20 cellular contexts compared by ENCODE assay signal in the genomic region with DNA sequence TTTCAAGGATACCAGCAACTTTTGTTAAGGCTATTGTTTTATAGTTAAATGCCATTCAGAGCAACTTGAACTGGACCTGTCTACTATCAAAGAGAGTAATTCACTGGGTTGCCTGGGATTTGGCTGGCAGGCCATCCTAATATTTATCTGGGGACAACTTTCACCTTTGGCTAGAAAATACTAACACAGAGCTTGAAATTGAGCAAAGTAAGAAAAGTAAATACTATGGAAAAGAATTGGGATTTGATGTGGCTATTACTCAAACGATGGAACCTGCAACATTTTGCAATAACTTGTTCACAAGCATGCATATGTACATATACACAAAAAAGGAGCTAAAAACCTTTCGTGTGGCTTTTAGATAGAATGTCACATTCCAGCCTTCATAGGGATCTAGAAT.
DNase-seq lines count a peak whose midpoint lies in the region; ATAC-seq and TF ChIP-seq lines count a peak whose summit lies in the region.
"Had no signal": no experiment of that assay in that cellular context is flagged by ENCODE, and none has a peak within 500 bp of the region (broad histone marks: within the 10 kb centered on the region; RNA-seq: fewer than 3 reads in every experiment).

No MANE protein-coding gene starts in this region.

- H3K27ac Mint-ChIP-seq in WTC11, result no peak overlapping the region
- no peak overlapping the region for H3K27ac Mint-ChIP-seq in Caco-2 (ENCODE audit: unreplicated experiment)
- H3K27ac Mint-ChIP-seq in activated T-helper 17 cell treated with anti-CD3 and anti-CD28 coated beads, Interleukin-2, amount 50 U/mL, for 72 hours, result no peak overlapping the region
- H3K27ac Mint-ChIP-seq: B cell; CD4-positive, alpha-beta T cell; CD8-positive, alpha-beta T cell had no signal

- POLR2A ChIA-PET in WTC11 (lab: Charles Lee) (no interaction called here), Caco-2 (lab: Charles Lee) (no interaction called here)

- 42% methylated on average over 2 of the region's 2 CpGs for WGBS in liver
- WGBS in esophagus muscularis mucosa, result 92% methylated on average over 2 of the region's 2 CpGs

- H3K27me3 Mint-ChIP-seq in WTC11 (ENCODE audit: low read depth) (no peaks in the 10 kb centered on the region), Caco-2 (ENCODE audit: insufficient read depth, unreplicated experiment) (no peaks in the 10 kb centered on the region)
- no peaks in the 10 kb centered on the region for H3K27me3 Mint-ChIP-seq in activated T-helper 17 cell treated with anti-CD3 and anti-CD28 coated beads, Interleukin-2, amount 50 U/mL, for 72 hours
- H3K27me3 Mint-ChIP-seq: B cell; CD4-positive, alpha-beta T cell had no signal

- CTCF ChIA-PET in WTC11 (lab: Charles Lee) (no interaction called here), Caco-2 (lab: Charles Lee) (no interaction called here)

- no TSS peak for BruUV-seq in Caco-2 (replicated peaks; lab: Mats Ljungman, UMichigan)

- in situ Hi-C loops in SK-MEL-5 (cut with HindIII; ENCODE audit: low pct_unique_long_range_greater_than_20kb, low sequenced_read_pairs), result no loop called here

- H3K36me3 Mint-ChIP-seq in WTC11 (no peaks in the 10 kb centered on the region), Caco-2 (ENCODE audit: insufficient read depth, unreplicated experiment) (peaks cover 7% of the 10 kb centered on the region)
- H3K36me3 Mint-ChIP-seq in activated T-helper 17 cell treated with anti-CD3 and anti-CD28 coated beads, Interleukin-2, amount 50 U/mL, for 72 hours (ENCODE audit: low read depth), result no peaks in the 10 kb centered on the region

- H3K9ac ChIP-seq in liver (ENCODE audit: low read depth in 1 of 2, low read length in 2 of 2), result no peak overlapping the region
- H3K9ac ChIP-seq: BLaER1 treated with 17β-estradiol and CSF1 and Interleukin-3, amounts not matched to agents 10 nM and 100 nM had no signal

- H3K9me3 Mint-ChIP-seq in WTC11 (no peaks in the 10 kb centered on the region), Caco-2 (ENCODE audit: unreplicated experiment) (no peaks in the 10 kb centered on the region)
- H3K9me3 Mint-ChIP-seq in activated T-helper 17 cell treated with anti-CD3 and anti-CD28 coated beads, Interleukin-2, amount 50 U/mL, for 72 hours, result no peaks in the 10 kb centered on the region
- H3K9me3 Mint-ChIP-seq: CD4-positive, alpha-beta T cell; CD8-positive, alpha-beta T cell had no signal

- H3K4me3 Mint-ChIP-seq in WTC11, result no peak overlapping the region
- H3K4me3 Mint-ChIP-seq in Caco-2 (ENCODE audit: unreplicated experiment), result no peak overlapping the region
- H3K4me3 Mint-ChIP-seq in activated T-helper 17 cell treated with anti-CD3 and anti-CD28 coated beads, Interleukin-2, amount 50 U/mL, for 72 hours, result no peak overlapping the region
- H3K4me3 Mint-ChIP-seq: B cell; CD4-positive, alpha-beta T cell; CD8-positive, alpha-beta T cell had no signal

- H3K36me3 ChIP-seq in liver (ENCODE audit: control insufficient read depth in 4 of 4, insufficient read depth in 3 of 4, low read depth in 1 of 4, low read length in 3 of 4) (no peaks in the 10 kb centered on the region), Caco-2 (ENCODE audit: control insufficient read depth, insufficient read depth, low read length) (no peaks in the 10 kb centered on the region; the same call in 1 of the 2 replicates), esophagus muscularis mucosa (no peaks in the 10 kb centered on the region)

- TF ChIP-seq RAD21 in liver (IDR thresholded peaks at IDR 0.05), result peak; percentile 66 to 67

- TF ChIP-seq CTCF in WTC11 (IDR thresholded peaks at IDR 0.05) (no peak), liver (IDR thresholded peaks at IDR 0.05; ENCODE audit: low read depth, low read length, missing input control) (no peak), Caco-2 (IDR thresholded peaks at IDR 0.05; ENCODE audit: insufficient read depth in 1 of 2, low read depth in 1 of 2, low read length in 1 of 2, severe bottlenecking in 1 of 2, unreplicated experiment in 1 of 2) (no peak), GM10266 (IDR thresholded peaks at IDR 0.05; ENCODE audit: control insufficient read depth, insufficient read depth, low read depth, missing control alignments) (no peak), esophagus muscularis mucosa (IDR thresholded peaks at IDR 0.05) (no peak)

- TF ChIP-seq EP300 in esophagus muscularis mucosa (IDR thresholded peaks at IDR 0.05), result no peak

- peaks cover 10% of the 10 kb centered on the region for H3K4me1 Mint-ChIP-seq in WTC11
- H3K4me1 Mint-ChIP-seq in Caco-2 (ENCODE audit: low read depth, unreplicated experiment), result peaks cover 8% of the 10 kb centered on the region
- no peaks in the 10 kb centered on the region for H3K4me1 Mint-ChIP-seq in activated T-helper 17 cell treated with anti-CD3 and anti-CD28 coated beads, Interleukin-2, amount 50 U/mL, for 72 hours

- intact Hi-C loops in Caco-2 (cut with micrococcal nuclease; ENCODE audit: unreplicated experiment) (no loop called here), esophagus muscularis mucosa (cut with DNase I) (no loop called here)

- ATAC-seq in WTC11 (no peak), left lobe of liver (peak; percentile 91)
- ATAC-seq in activated T-helper 17 cell treated with anti-CD3 and anti-CD28 coated beads, Interleukin-2, amount 50 U/mL, for 72 hours (replicated peaks), result no peak
- ATAC-seq: A549; CD8-positive, alpha-beta T cell had no signal

- H3K9me3 ChIP-seq in liver (ENCODE audit: control insufficient read depth in 4 of 4, low read length in 3 of 4), result no peaks in the 10 kb centered on the region
- no peaks in the 10 kb centered on the region for H3K9me3 ChIP-seq in Caco-2
- no peaks in the 10 kb centered on the region for H3K9me3 ChIP-seq in esophagus muscularis mucosa
- H3K9me3 ChIP-seq: A549 had no signal

- H3K27ac ChIP-seq in liver (ENCODE audit: low read depth in 1 of 2, low read length in 2 of 2) (no peak overlapping the region), esophagus muscularis mucosa (replicated peaks in 1 of 4) (no peak overlapping the region)
- H3K27ac ChIP-seq: 22Rv1; A549; BLaER1 treated with 17β-estradiol and CSF1 and Interleukin-3, amounts not matched to agents 10 nM and 100 nM; C4-2B had no signal

- no peak for TF ChIP-seq POLR2A in esophagus muscularis mucosa (IDR thresholded peaks at IDR 0.05; ENCODE audit: low read depth)

- peaks cover 7 to 29% (median 18%) of the 10 kb centered on the region in 4 donors for H3K4me1 ChIP-seq in liver (ENCODE audit: control insufficient read depth in 4 of 4, insufficient read depth in 4 of 4, low read length in 3 of 4)
- H3K4me1 ChIP-seq in Caco-2, result no peaks in the 10 kb centered on the region
- peaks cover 9 to 28% (median 26%) of the 10 kb centered on the region in 4 donors for H3K4me1 ChIP-seq in esophagus muscularis mucosa
- H3K4me1 ChIP-seq: A549 had no signal

- DNase-seq in SK-MEL-5 (ENCODE audit: low read depth, low spot score) (peak; percentile 16), WTC11 (ENCODE audit: low spot score) (no peak), left lobe of liver (ENCODE audit: low spot score) (peak; percentile 59), Caco-2 (no peak), GM10266 (ENCODE audit: extremely low spot score) (no peak), esophagus muscularis mucosa (ENCODE audit: extremely low spot score) (no peak)
- DNase-seq: AML-193; Calu3; CD4-positive, alpha-beta T cell; CD8-positive, alpha-beta T cell; COR-L47; DMS79 treated with DMSO at 0.1 percent for 48 hours; GF-D8 had no signal

- H3K4me3 ChIP-seq in liver (ENCODE audit: low read depth in 1 of 3, low read length in 3 of 3), result no peak overlapping the region
- H3K4me3 ChIP-seq in Caco-2 (ENCODE audit: low read depth, low read length), result no peak overlapping the region
- H3K4me3 ChIP-seq in esophagus muscularis mucosa, result no peak overlapping the region
- H3K4me3 ChIP-seq: A549; BLaER1 treated with 17β-estradiol and CSF1 and Interleukin-3, amounts not matched to agents 10 nM and 100 nM had no signal

- H3K27me3 ChIP-seq in liver (ENCODE audit: control insufficient read depth in 4 of 4, insufficient read depth in 4 of 4, low read length in 3 of 4) (no peaks in the 10 kb centered on the region), Caco-2 (replicated peaks; ENCODE audit: control insufficient read depth, insufficient read depth, low read length) (no peaks in the 10 kb centered on the region), esophagus muscularis mucosa (no peaks in the 10 kb centered on the region)
- H3K27me3 ChIP-seq: BLaER1 treated with 17β-estradiol and CSF1 and Interleukin-3, amounts not matched to agents 10 nM and 100 nM had no signal

TF ChIP-seq in WTC11, 78 proteins besides CTCF, POLR2A, EP300 and RAD21 (continues in another document):
- TF ChIP-seq TP53 (CRISPR knock-in tag; IDR thresholded peaks at IDR 0.05) (no peak), ETV6 (CRISPR knock-in tag; IDR thresholded peaks at IDR 0.05) (no peak), ERG (CRISPR knock-in tag; IDR thresholded peaks at IDR 0.05) (no peak), ZNF121 (CRISPR knock-in tag; IDR thresholded peaks at IDR 0.05) (no peak), GABPB1 (CRISPR knock-in tag; IDR thresholded peaks at IDR 0.05) (peak; percentile 31; the same call in 1 of the 2 replicates)

TF ChIP-seq in liver, 16 proteins besides CTCF, POLR2A, EP300 and RAD21 (continues in another document):
- TF ChIP-seq, protein P1, sequence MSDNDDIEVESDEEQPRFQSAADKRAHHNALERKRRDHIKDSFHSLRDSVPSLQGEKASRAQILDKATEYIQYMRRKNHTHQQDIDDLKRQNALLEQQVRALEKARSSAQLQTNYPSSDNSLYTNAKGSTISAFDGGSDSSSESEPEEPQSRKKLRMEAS (IDR thresholded peaks at IDR 0.05), result peak; percentile 72
- TF ChIP-seq JUND (IDR thresholded peaks at IDR 0.05), result peak; percentile 55 to 60

Comparison
In these comparisons a context has a peak if more than half of its experiments do, and no peak if none do; other contexts are left out.
1. DNase-seq: peak in SK-MEL-5 (single experiment) and left lobe of liver (single experiment); none in WTC11 (single experiment), Caco-2 (0 of 2), GM10266 (single experiment) and esophagus muscularis mucosa (single experiment).